In genomic region chr15:48861813-48862431, GRCh38 we compare ENCODE assay signal across 8 cellular contexts. TPM values are rescaled to one million over a fixed set of nuclear protein-coding genes. Genes with fewer than 3 reads are reported as not detected.
DNase-seq lines count a peak whose midpoint lies in the region; ATAC-seq and TF ChIP-seq lines count a peak whose summit lies in the region.

No MANE protein-coding gene starts in this region.

- no peaks in the 10 kb centered on the region for H3K4me1 ChIP-seq in HAP-1

- POLR2A ChIA-PET in naive thymus-derived CD8-positive, alpha-beta T cell (lab: Charles Lee): interaction anchor here (0.5 kb wide), 1 partner anchor 1284 kb away, joined by 4 read pairs; no protein-coding TSS in a partner anchor

- H3K27me3 ChIP-seq in HAP-1 (ENCODE audit: low read depth): no peaks in the 10 kb centered on the region

- in situ Hi-C loops in HAP-1 (cut with MboI; ENCODE audit: low sequenced_read_pairs): loop anchor here (10.0 to 25.0 kb wide), 3 partner anchors 500 to 1283 kb away; partner anchors contain the start of gene FGF7

- H3K9me3 Mint-ChIP-seq in naive thymus-derived CD8-positive, alpha-beta T cell: no peaks in the 10 kb centered on the region

- no peaks in the 10 kb centered on the region for H3K36me3 ChIP-seq in HAP-1 (replicated peaks)

- DNase-seq in DMS79 treated with DMSO at 0.1 percent for 48 hours (lab: John Stamatoyannopoulos, UW) (peak; percentile 19), DMS79 (lab: John Stamatoyannopoulos, UW) (no peak), HAP-1 (ENCODE audit: low spot score in 2 of 2) (peak; percentile 66 to 70), NCI-H2171 (lab: John Stamatoyannopoulos, UW) (peak; percentile 59), epithelial cell of proximal tubule (ENCODE audit: low read depth) (peak; percentile 23)
- peak in 9 of 10 donors; percentile 15 to 71 (median 47) for DNase-seq in naive thymus-derived CD8-positive, alpha-beta T cell

- no peak overlapping the region for H3K4me3 ChIP-seq in HAP-1
- no peak overlapping the region for H3K4me3 ChIP-seq in WI38 (ENCODE audit: low read depth, low read length)
- no peak overlapping the region for H3K4me3 ChIP-seq in epithelial cell of proximal tubule (ENCODE audit: low read depth, low read length)

- TF ChIP-seq CTCF in WI38 (IDR thresholded peaks at IDR 0.05; ENCODE audit: low read depth, low read length) (peak; percentile 71), epithelial cell of proximal tubule (conservative IDR thresholded peaks at IDR 0.05; ENCODE audit: low read depth, low read length) (peak; percentile 91)

- no peak overlapping the region for H3K27ac Mint-ChIP-seq in naive thymus-derived CD8-positive, alpha-beta T cell

- H3K27me3 Mint-ChIP-seq in naive thymus-derived CD8-positive, alpha-beta T cell: peaks cover 0 to 10% (median 4%) of the 10 kb centered on the region in 5 donors

- peak; percentile 49 to 68 for ATAC-seq in naive thymus-derived CD8-positive, alpha-beta T cell
- no peak for ATAC-seq in GM19463 (IDR thresholded peaks at IDR 0.05; ENCODE audit: unreplicated experiment)

- no peaks in the 10 kb centered on the region for H3K4me1 Mint-ChIP-seq in naive thymus-derived CD8-positive, alpha-beta T cell

- H3K4me3 Mint-ChIP-seq in naive thymus-derived CD8-positive, alpha-beta T cell: no peak overlapping the region

- no peaks in the 10 kb centered on the region for H3K9me3 ChIP-seq in HAP-1

- H3K36me3 Mint-ChIP-seq in naive thymus-derived CD8-positive, alpha-beta T cell: no peaks in the 10 kb centered on the region

RNA-seq across cellular contexts. Expression of gene EID1, which starts 16.0 kb away (rescaled TPM):
- total RNA-seq in epithelial cell of proximal tubule: 196 and 202 TPM in 2 replicates
- total RNA-seq in naive thymus-derived CD8-positive, alpha-beta T cell: 10 to 100 TPM; 56.6 to 57.1 TPM
- 100 to 1,000 TPM; 117 to 172 (median 160) TPM for polyA plus RNA-seq in naive thymus-derived CD8-positive, alpha-beta T cell

RNA-seq across cellular contexts. Expression of gene CEP152, which starts 51.1 kb away (rescaled TPM):
- 8.2 and 14.1 TPM in 2 replicates for total RNA-seq in epithelial cell of proximal tubule
- 10 to 100 TPM; 10.5 to 11.5 TPM for total RNA-seq in naive thymus-derived CD8-positive, alpha-beta T cell
- 1 to 10 TPM; 3.1 to 5.1 (median 3.7) TPM for polyA plus RNA-seq in naive thymus-derived CD8-positive, alpha-beta T cell
